Comparison of ENCODE assay signal across 28 cellular contexts in genomic region chr19:38141108-38141507, GRCh38.
"Had no signal": no experiment of that assay in that cellular context is flagged by ENCODE, and none has a peak within 500 bp of the region (broad histone marks: within the 10 kb centered on the region; RNA-seq: fewer than 3 reads in every experiment).

No MANE protein-coding gene starts in this region.

- H3K36me3 Mint-ChIP-seq: stimulated activated effector memory CD8-positive, alpha-beta T cell treated with anti-CD3 and anti-CD28 coated beads, Interleukin-12 subunit alpha, Interleukin-12 subunit beta, amount 100 ng/mL, for 72 hours had no signal

- H3K4me3 ChIP-seq: stomach, suprapubic skin, testis, thoracic aorta, thyroid gland, tibial artery, tibial nerve, transverse colon, upper lobe of left lung, upper lobe of right lung, uterus, vagina had no signal

- ATAC-seq: stimulated activated effector memory CD8-positive, alpha-beta T cell treated with anti-CD3 and anti-CD28 coated beads, Interleukin-12 subunit alpha, Interleukin-12 subunit beta, amount 100 ng/mL, for 72 hours; stimulated activated memory B cell treated with anti-CD40 and anti-IgM and Interleukin-4, amounts not matched to agents 10 μg/mL and 1 μg/mL and 100 μg/mL, for 72 hours; stimulated activated naive B cell treated with anti-CD40 and anti-IgM and Interleukin-4, amounts not matched to agents 10 μg/mL and 1 μg/mL and 100 μg/mL, for 72 hours; stimulated activated naive CD8-positive, alpha-beta T cell treated with anti-CD3 and anti-CD28 coated beads, Interleukin-15, amount 100 ng/mL, for 72 hours; stimulated activated naive CD8-positive, alpha-beta T cell treated with anti-CD3 and anti-CD28 coated beads, Interleukin-15, Interleukin-2, amounts not matched to agents 100 U/mL and 50 U/mL, for 24 hours; upper lobe of right lung had no signal

- DNase-seq: stimulated activated CD4-positive, alpha-beta T cell treated with anti-CD3 and anti-CD28 coated beads, Interleukin-2, amount 100 ng/mL, for 48 hours; stimulated activated CD4-positive, alpha-beta T cell treated with anti-CD3 and anti-CD28 coated beads, Interleukin-4, amount 100 ng/mL, for 1 hour; stimulated activated CD4-positive, alpha-beta T cell treated with anti-CD3 and anti-CD28 coated beads, Interleukin-4, amount 100 ng/mL, for 24 hours; stimulated activated CD4-positive, alpha-beta T cell treated with anti-CD3 and anti-CD28 coated beads, Interleukin-4, amount 100 ng/mL, for 4 hours; stimulated activated CD8-positive, alpha-beta memory T cell treated with anti-CD3 and anti-CD28 coated beads, Interleukin-4, amount 100 ng/mL, for 48 hours; stimulated activated naive B cell treated with anti-CD40 and anti-IgM and Interleukin-4, amounts not matched to agents 10 μg/mL and 1 μg/mL and 100 μg/mL, for 72 hours; stimulated activated naive CD4-positive, alpha-beta T cell; stimulated activated naive CD4-positive, alpha-beta T cell treated with Interleukin-2 at 50 U/mL for 16 hours; stimulated activated naive CD8-positive, alpha-beta T cell treated with anti-CD3 and anti-CD28 coated beads, Interleukin-15, amount 100 ng/mL, for 72 hours; stimulated activated naive CD8-positive, alpha-beta T cell treated with anti-CD3 and anti-CD28 coated beads, Interleukin-15, Interleukin-2, amounts not matched to agents 100 U/mL and 50 U/mL, for 24 hours; stomach; substantia nigra; testis; thyroid gland; tibial artery; transverse colon; trophoblast cell; upper lobe of right lung; uterus had no signal

- H3K27me3 Mint-ChIP-seq: stimulated activated memory B cell treated with anti-CD40 and anti-IgM and Interleukin-4, amounts not matched to agents 10 μg/mL and 1 μg/mL and 100 μg/mL, for 72 hours; stimulated activated naive B cell treated with anti-CD40 and anti-IgM and Interleukin-4, amounts not matched to agents 10 μg/mL and 1 μg/mL and 100 μg/mL, for 72 hours; stimulated activated naive CD8-positive, alpha-beta T cell treated with anti-CD3 and anti-CD28 coated beads, Interleukin-15, amount 100 ng/mL, for 72 hours; stimulated activated naive CD8-positive, alpha-beta T cell treated with anti-CD3 and anti-CD28 coated beads, Interleukin-15, Interleukin-2, amounts not matched to agents 100 ng/mL and 50 ng/mL, for 24 hours; type B pancreatic cell had no signal

- H3K9me3 ChIP-seq: stomach, suprapubic skin, testis, thoracic aorta, thyroid gland, tibial artery, tibial nerve, transverse colon, upper lobe of left lung, upper lobe of right lung, uterus, vagina had no signal

- H3K4me1 ChIP-seq: stomach, testis, thyroid gland, tibial artery, tibial nerve, transverse colon, upper lobe of left lung, upper lobe of right lung, uterus had no signal

- H3K27me3 ChIP-seq: stomach, suprapubic skin, testis, thyroid gland, tibial artery, tibial nerve, transverse colon, upper lobe of left lung, upper lobe of right lung, uterus, vagina had no signal

- H3K4me3 Mint-ChIP-seq: stimulated activated effector memory CD8-positive, alpha-beta T cell treated with anti-CD3 and anti-CD28 coated beads, Interleukin-12 subunit alpha, Interleukin-12 subunit beta, amount 100 ng/mL, for 72 hours; stimulated activated memory B cell treated with anti-CD40 and anti-IgM and Interleukin-4, amounts not matched to agents 10 μg/mL and 1 μg/mL and 100 μg/mL, for 72 hours; stimulated activated naive B cell treated with anti-CD40 and anti-IgM and Interleukin-4, amounts not matched to agents 10 μg/mL and 1 μg/mL and 100 μg/mL, for 72 hours; stimulated activated naive CD8-positive, alpha-beta T cell treated with anti-CD3 and anti-CD28 coated beads, Interleukin-15, amount 100 ng/mL, for 72 hours; stimulated activated naive CD8-positive, alpha-beta T cell treated with anti-CD3 and anti-CD28 coated beads, Interleukin-15, Interleukin-2, amounts not matched to agents 100 ng/mL and 50 ng/mL, for 24 hours; type B pancreatic cell had no signal

- H3K36me3 ChIP-seq: thoracic aorta, upper lobe of right lung, uterus, vagina had no signal

- H3K27ac ChIP-seq: stomach, suprapubic skin, testis, thoracic aorta, thyroid gland, tibial artery, tibial nerve, transverse colon, upper lobe of left lung, upper lobe of right lung, uterus, vagina had no signal

- H3K9me3 Mint-ChIP-seq: stimulated activated effector memory CD8-positive, alpha-beta T cell treated with anti-CD3 and anti-CD28 coated beads, Interleukin-12 subunit alpha, Interleukin-12 subunit beta, amount 100 ng/mL, for 72 hours; stimulated activated memory B cell treated with anti-CD40 and anti-IgM and Interleukin-4, amounts not matched to agents 10 μg/mL and 1 μg/mL and 100 μg/mL, for 72 hours; stimulated activated naive B cell treated with anti-CD40 and anti-IgM and Interleukin-4, amounts not matched to agents 10 μg/mL and 1 μg/mL and 100 μg/mL, for 72 hours; stimulated activated naive CD8-positive, alpha-beta T cell treated with anti-CD3 and anti-CD28 coated beads, Interleukin-15, amount 100 ng/mL, for 72 hours; stimulated activated naive CD8-positive, alpha-beta T cell treated with anti-CD3 and anti-CD28 coated beads, Interleukin-15, Interleukin-2, amounts not matched to agents 100 ng/mL and 50 ng/mL, for 24 hours; type B pancreatic cell had no signal

- H3K27ac Mint-ChIP-seq: stimulated activated effector memory CD8-positive, alpha-beta T cell treated with anti-CD3 and anti-CD28 coated beads, Interleukin-12 subunit alpha, Interleukin-12 subunit beta, amount 100 ng/mL, for 72 hours; stimulated activated memory B cell treated with anti-CD40 and anti-IgM and Interleukin-4, amounts not matched to agents 10 μg/mL and 1 μg/mL and 100 μg/mL, for 72 hours; stimulated activated naive CD8-positive, alpha-beta T cell treated with anti-CD3 and anti-CD28 coated beads, Interleukin-15, amount 100 ng/mL, for 72 hours; stimulated activated naive CD8-positive, alpha-beta T cell treated with anti-CD3 and anti-CD28 coated beads, Interleukin-15, Interleukin-2, amounts not matched to agents 100 ng/mL and 50 ng/mL, for 24 hours; type B pancreatic cell had no signal
